ENCODE assay signal across 32 cellular contexts in the genomic region with DNA sequence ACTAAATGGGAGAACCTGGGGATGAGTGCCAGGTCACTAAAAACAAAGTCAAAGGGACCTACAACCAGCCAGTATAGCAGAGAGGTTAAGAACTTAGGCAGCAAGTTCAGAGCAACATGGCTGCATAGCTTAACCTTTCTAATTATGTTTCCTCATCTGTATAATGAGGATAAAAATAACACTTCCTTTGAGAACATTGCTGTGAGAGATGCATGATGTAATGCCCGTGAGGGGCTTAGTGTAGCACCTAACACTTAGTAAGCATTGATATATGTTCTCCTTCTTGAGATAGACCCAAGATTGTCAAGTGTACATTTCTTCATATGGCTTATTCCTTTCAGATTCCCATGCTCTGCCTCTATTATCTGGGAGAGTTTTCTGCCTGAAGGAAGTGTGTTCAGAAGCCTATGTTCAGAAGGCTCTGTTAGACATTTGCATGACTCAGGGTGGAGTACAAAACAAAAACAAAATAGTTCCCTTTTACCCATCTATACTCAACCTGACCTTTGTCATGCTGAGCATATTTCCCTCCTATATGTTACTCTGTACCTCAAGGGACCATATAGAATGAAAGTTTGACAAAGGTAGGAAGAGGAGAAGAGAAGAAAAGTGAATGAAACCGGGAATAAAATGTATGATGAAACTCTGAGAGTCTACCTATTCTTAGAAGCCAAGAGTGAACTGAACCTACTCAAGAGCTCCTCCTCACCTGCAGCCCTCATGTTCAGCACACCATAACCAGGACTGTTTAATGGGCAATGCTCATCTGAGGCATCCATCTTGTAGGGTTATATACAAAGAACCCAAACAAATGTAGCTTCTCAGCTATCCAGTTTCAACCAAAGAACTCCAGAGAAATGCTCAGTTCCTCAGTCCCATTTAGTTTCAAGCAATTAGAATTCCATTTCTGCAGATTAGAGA.
DNase-seq lines count a peak whose midpoint lies in the region; ATAC-seq, FAIRE-seq and TF ChIP-seq lines count a peak whose summit lies in the region.
"Had no signal": no experiment of that assay in that cellular context is flagged by ENCODE, and none has a peak within 500 bp of the region (broad histone marks: within the 10 kb centered on the region; RNA-seq: fewer than 3 reads in every experiment).

No MANE protein-coding gene starts in this region.

- H3K4me1 Mint-ChIP-seq in CD8-positive, alpha-beta T cell (ENCODE audit: low read depth), result no peaks in the 10 kb centered on the region
- H3K4me1 Mint-ChIP-seq: activated CD4-positive, alpha-beta T cell treated with anti-CD3 and anti-CD28 coated beads for 36 hours; activated naive CD4-positive, alpha-beta T cell treated with anti-CD3 and anti-CD28 coated beads, Interleukin-2, amount 10 ng/mL, durations not matched to agents 7 days and 5 days; central memory CD8-positive, alpha-beta T cell; naive B cell had no signal

- peaks cover 43% of the 10 kb centered on the region for H3K27me3 Mint-ChIP-seq in CD8-positive, alpha-beta T cell (ENCODE audit: low read depth)
- H3K27me3 Mint-ChIP-seq: activated naive CD4-positive, alpha-beta T cell treated with anti-CD3 and anti-CD28 coated beads, Interleukin-2, amount 10 ng/mL, durations not matched to agents 7 days and 5 days had no signal

- TF ChIP-seq CTCF in bronchial epithelial cell (IDR thresholded peaks at IDR 0.05; ENCODE audit: insufficient read depth, low read length, severe bottlenecking), result no peak
- no peak for TF ChIP-seq CTCF in CD8-positive, alpha-beta T cell (IDR thresholded peaks at IDR 0.05)

- no peak overlapping the region for H3K4me3 Mint-ChIP-seq in CD8-positive, alpha-beta T cell
- H3K4me3 Mint-ChIP-seq: activated CD4-positive, alpha-beta T cell treated with anti-CD3 and anti-CD28 coated beads for 36 hours; activated naive CD4-positive, alpha-beta T cell treated with anti-CD3 and anti-CD28 coated beads, Interleukin-2, amount 10 ng/mL, durations not matched to agents 7 days and 5 days; activated T-cell treated with anti-CD3 and anti-CD28 coated beads, Interleukin-2, amount 50 U/mL, for 72 hours; CD4-positive, alpha-beta T cell; central memory CD8-positive, alpha-beta T cell; naive B cell had no signal

- no peak overlapping the region for H3K4me3 ChIP-seq in bronchial epithelial cell (ENCODE audit: low read depth, low read length)
- H3K4me3 ChIP-seq in CD8-positive, alpha-beta T cell (ENCODE audit: low read depth, low read length), result no peak overlapping the region
- H3K4me3 ChIP-seq: dorsolateral prefrontal cortex, GM23248, smooth muscle cell, thoracic aorta, vagina had no signal

- H3K27ac ChIP-seq in CD8-positive, alpha-beta T cell (ENCODE audit: low read depth, low read length), result no peak overlapping the region
- H3K27ac ChIP-seq: dorsolateral prefrontal cortex, GM23248, thoracic aorta, vagina had no signal

- ATAC-seq in GM18517 (IDR thresholded peaks at IDR 0.05; ENCODE audit: unreplicated experiment) (peak; percentile 74), GM21526 (IDR thresholded peaks at IDR 0.05; ENCODE audit: low FRiP score, unreplicated experiment) (peak; percentile 68), HG03045 (IDR thresholded peaks at IDR 0.05; ENCODE audit: unreplicated experiment) (peak; percentile 59), left colon (no peak)
- ATAC-seq in CD8-positive, alpha-beta T cell, result no peak
- ATAC-seq: activated CD4-positive, alpha-beta T cell treated with anti-CD3 and anti-CD28 coated beads for 36 hours; activated T-cell treated with anti-CD3 and anti-CD28 coated beads, Interleukin-2, amount 50 U/mL, for 72 hours; PC-3 had no signal

- H3K36me3 Mint-ChIP-seq in CD8-positive, alpha-beta T cell, result no peaks in the 10 kb centered on the region
- H3K36me3 Mint-ChIP-seq: activated naive CD4-positive, alpha-beta T cell treated with anti-CD3 and anti-CD28 coated beads, Interleukin-2, amount 10 ng/mL, durations not matched to agents 7 days and 5 days; naive B cell had no signal

- POLR2A ChIA-PET in CD8-positive, alpha-beta T cell (lab: Charles Lee), result no interaction called here

- CTCF ChIA-PET in CD8-positive, alpha-beta T cell (lab: Charles Lee), result no interaction called here

- no peaks in the 10 kb centered on the region for H3K9me3 Mint-ChIP-seq in CD8-positive, alpha-beta T cell
- H3K9me3 Mint-ChIP-seq: activated naive CD4-positive, alpha-beta T cell treated with anti-CD3 and anti-CD28 coated beads, Interleukin-2, amount 10 ng/mL, durations not matched to agents 7 days and 5 days; activated T-cell treated with anti-CD3 and anti-CD28 coated beads, Interleukin-2, amount 50 U/mL, for 72 hours; CD4-positive, alpha-beta T cell; central memory CD8-positive, alpha-beta T cell had no signal

- no peaks in the 10 kb centered on the region for H3K27me3 ChIP-seq in bronchial epithelial cell (ENCODE audit: control insufficient read depth, insufficient read depth, low read length)
- H3K27me3 ChIP-seq in CD8-positive, alpha-beta T cell (ENCODE audit: insufficient read depth, low read length), result no peaks in the 10 kb centered on the region
- H3K27me3 ChIP-seq: vagina had no signal

- H3K27ac Mint-ChIP-seq in CD8-positive, alpha-beta T cell, result no peak overlapping the region
- H3K27ac Mint-ChIP-seq: activated CD4-positive, alpha-beta T cell treated with anti-CD3 and anti-CD28 coated beads for 36 hours; activated naive CD4-positive, alpha-beta T cell treated with anti-CD3 and anti-CD28 coated beads, Interleukin-2, amount 10 ng/mL, durations not matched to agents 7 days and 5 days; activated T-cell treated with anti-CD3 and anti-CD28 coated beads, Interleukin-2, amount 50 U/mL, for 72 hours; CD4-positive, alpha-beta T cell; naive B cell had no signal

- peak; percentile 13 for FAIRE-seq in bronchial epithelial cell (lab: Jason Lieb, UNC)
- FAIRE-seq: G401.6 had no signal

- DNase-seq in bronchial epithelial cell (ENCODE audit: low read depth) (no peak), left colon (no peak), RKO (ENCODE audit: low spot score) (no peak)
- no peak for DNase-seq in CD8-positive, alpha-beta T cell
- DNase-seq: activated CD4-positive, alpha-beta T cell treated with anti-CD3 and anti-CD28 coated beads for 36 hours; activated naive CD4-positive, alpha-beta T cell treated with anti-CD3 and anti-CD28 coated beads, Interleukin-2, amount 10 ng/mL, durations not matched to agents 7 days and 5 days; activated T-cell treated with anti-CD3 and anti-CD28 coated beads, Interleukin-2, amount 50 U/mL, for 72 hours; anterior cingulate cortex; CD4-positive, alpha-beta T cell; DMS 273 treated with DMSO at 0.1 percent for 48 hours; dorsolateral prefrontal cortex; GM23248; Kasumi-1; mesenchymal stem cell; naive B cell; NCI-H1048; NCI-H187 treated with DMSO at 0.1 percent for 48 hours; NCI-H2227 treated with DMSO at 0.1 percent for 48 hours; NCI-H82; occipital lobe; PC-3; SIG-M5; stimulated activated naive CD4-positive, alpha-beta T cell treated with Interleukin-2 at 50 U/mL for 16 hours; T-helper 1 cell had no signal

- H3K9me3 ChIP-seq in CD8-positive, alpha-beta T cell (ENCODE audit: low read length), result no peaks in the 10 kb centered on the region
- H3K9me3 ChIP-seq: thoracic aorta, vagina had no signal

- intact Hi-C loops in left colon (cut with DNase I, micrococcal nuclease), result no loop called here
- intact Hi-C loops in CD8-positive, alpha-beta T cell (cut with DNase I, micrococcal nuclease), result no loop called here

- no peaks in the 10 kb centered on the region for H3K36me3 ChIP-seq in bronchial epithelial cell (ENCODE audit: control insufficient read depth, insufficient read depth, low read length)
- H3K36me3 ChIP-seq in CD8-positive, alpha-beta T cell (ENCODE audit: insufficient read depth, low read length), result no peaks in the 10 kb centered on the region
- H3K36me3 ChIP-seq: thoracic aorta, vagina had no signal

- no peaks in the 10 kb centered on the region for H3K4me1 ChIP-seq in CD8-positive, alpha-beta T cell (ENCODE audit: insufficient read depth, low read length)
- H3K4me1 ChIP-seq: vagina had no signal

Comparison
In these comparisons a context has a peak if more than half of its experiments do, and no peak if none do; other contexts are left out.
1. ATAC-seq: peak in GM18517 (single experiment), GM21526 (single experiment) and HG03045 (single experiment); none in left colon (single experiment) and CD8-positive, alpha-beta T cell (single experiment).